8 cellular contexts compared by ENCODE assay signal in genomic region chr3:3998140-3998977, GRCh38.
DNase-seq lines count a peak whose midpoint lies in the region; ATAC-seq and TF ChIP-seq lines count a peak whose summit lies in the region.

No MANE protein-coding gene starts in this region.

- 20 to 27% methylated on average over 6 of the region's 6 CpGs for WGBS in body of pancreas, 2 donors
- 26 to 37% (median 33%) methylated on average over 6 of the region's 6 CpGs for WGBS in ovary, 3 donors

- no peaks in the 10 kb centered on the region for H3K36me3 ChIP-seq in body of pancreas (replicated peaks in 1 of 2; ENCODE audit: insufficient read depth in 1 of 2, low read depth in 2 of 2)
- H3K36me3 ChIP-seq in mucosa of descending colon (ENCODE audit: low read depth), result no peaks in the 10 kb centered on the region
- no peaks in the 10 kb centered on the region for H3K36me3 ChIP-seq in ovary

- H3K9me3 ChIP-seq in body of pancreas (no peaks in the 10 kb centered on the region), mucosa of descending colon (no peaks in the 10 kb centered on the region), ovary (no peaks in the 10 kb centered on the region)

- no peak overlapping the region for H3K27ac ChIP-seq in body of pancreas
- H3K27ac ChIP-seq in ovary, result no peak overlapping the region

- H3K27me3 ChIP-seq in body of pancreas, result no peaks in the 10 kb centered on the region
- no peaks in the 10 kb centered on the region for H3K27me3 ChIP-seq in ovary

- peak; percentile 55 for ATAC-seq in GM18873 (IDR thresholded peaks at IDR 0.05; ENCODE audit: low FRiP score, unreplicated experiment)
- peak; percentile 83 for ATAC-seq in HG03097 (IDR thresholded peaks at IDR 0.05; ENCODE audit: low FRiP score, unreplicated experiment)
- ATAC-seq in body of pancreas, result no peak
- peak; percentile 45 for ATAC-seq in mucosa of descending colon

- DNase-seq in DMS53 (lab: John Stamatoyannopoulos, UW), result peak; percentile 59
- peak; percentile 35 to 72 for DNase-seq in NCI-H524 (lab: John Stamatoyannopoulos, UW)
- DNase-seq in body of pancreas, result peak in 3 of 4 donors; percentile 18 to 28 (median 22)
- peak in 1 of 3 donors; percentile 55 for DNase-seq in mucosa of descending colon
- DNase-seq in amniotic stem cell (lab: John Stamatoyannopoulos, UW), result no peak
- DNase-seq in ovary, result no peak

- no peak for TF ChIP-seq EP300 in ovary (IDR thresholded peaks at IDR 0.05)

- TF ChIP-seq CTCF in body of pancreas (IDR thresholded peaks at IDR 0.05) (peak; percentile 11 to 61 (median 53)), mucosa of descending colon (IDR thresholded peaks at IDR 0.05) (no peak), ovary (IDR thresholded peaks at IDR 0.05) (no peak)

- no peaks in the 10 kb centered on the region for H3K4me1 ChIP-seq in body of pancreas
- H3K4me1 ChIP-seq in mucosa of descending colon (ENCODE audit: low read depth), result no peaks in the 10 kb centered on the region
- H3K4me1 ChIP-seq in ovary (ENCODE audit: insufficient read depth), result no peaks in the 10 kb centered on the region

- H3K4me3 ChIP-seq in body of pancreas, result no peak overlapping the region
- no peak overlapping the region for H3K4me3 ChIP-seq in mucosa of descending colon
- no peak overlapping the region for H3K4me3 ChIP-seq in ovary

- intact Hi-C loops in body of pancreas (cut with DNase I), result no loop called here
- intact Hi-C loops in mucosa of descending colon (cut with DNase I, micrococcal nuclease), result loop anchor here in 1 of 2 donors (2.0 kb wide), 1 partner anchor 798 kb away; no protein-coding TSS in a partner anchor
- intact Hi-C loops in ovary (cut with DNase I), result no loop called here

- TF ChIP-seq POLR2A in body of pancreas (IDR thresholded peaks at IDR 0.05) (no peak), ovary (IDR thresholded peaks at IDR 0.05) (no peak)

Comparison
In these comparisons a context has a peak if more than half of its experiments do, and no peak if none do; other contexts are left out.
1. DNase-seq: peak in DMS53 (single experiment), NCI-H524 (2 of 2) and body of pancreas (3 of 4); none in amniotic stem cell (single experiment) and ovary (0 of 5).
2. CTCF ChIP-seq: peak in body of pancreas (7 of 7); none in mucosa of descending colon (single experiment) and ovary (0 of 3).